In genomic region chr11:75840560-75840959, GRCh38 we compare ENCODE assay signal across 16 cellular contexts. TPM values are rescaled to one million over a fixed set of nuclear protein-coding genes. Genes with fewer than 3 reads are reported as not detected.
DNase-seq lines count a peak whose midpoint lies in the region; TF ChIP-seq lines count a peak whose summit lies in the region.
"Had no signal": no experiment of that assay in that cellular context is flagged by ENCODE, and none has a peak within 500 bp of the region (broad histone marks: within the 10 kb centered on the region; RNA-seq: fewer than 3 reads in every experiment).

No MANE protein-coding gene starts in this region.

- TF ChIP-seq CTCF in cardiac muscle cell (IDR thresholded peaks at IDR 0.05; ENCODE audit: low read depth, low read length) (no peak), chondrocyte (IDR thresholded peaks at IDR 0.05) (no peak)

- no peaks in the 10 kb centered on the region for H3K36me3 Mint-ChIP-seq in chondrocyte (ENCODE audit: low read depth)

- H3K27me3 ChIP-seq in cardiac muscle cell, result no peaks in the 10 kb centered on the region
- H3K27me3 ChIP-seq: BLaER1 treated with 17β-estradiol and CSF1 and Interleukin-3, amounts not matched to agents 10 nM and 100 nM had no signal

- H3K36me3 ChIP-seq in cardiac muscle cell, result no peaks in the 10 kb centered on the region

- H3K27me3 Mint-ChIP-seq in chondrocyte (ENCODE audit: low read depth), result no peaks in the 10 kb centered on the region
- H3K27me3 Mint-ChIP-seq: CD8-positive, alpha-beta memory T cell had no signal

- peaks cover 15% of the 10 kb centered on the region for H3K4me1 Mint-ChIP-seq in chondrocyte (ENCODE audit: low read depth)

- intact Hi-C loops in cardiac septum (cut with DNase I), result no loop called here

- H3K4me3 ChIP-seq in cardiac muscle cell, result no peak overlapping the region
- H3K4me3 ChIP-seq: BLaER1 treated with 17β-estradiol and CSF1 and Interleukin-3, amounts not matched to agents 10 nM and 100 nM had no signal

- H3K4me3 Mint-ChIP-seq in chondrocyte (ENCODE audit: unreplicated experiment), result no peak overlapping the region
- H3K4me3 Mint-ChIP-seq: CD8-positive, alpha-beta memory T cell had no signal

- peaks cover 30% of the 10 kb centered on the region for H3K4me1 ChIP-seq in cardiac muscle cell (ENCODE audit: low read depth)

- H3K9me3 Mint-ChIP-seq in chondrocyte (ENCODE audit: low read depth), result no peaks in the 10 kb centered on the region

- no peak for DNase-seq in cardiac muscle cell (ENCODE audit: low read depth in 1 of 2, low spot score in 1 of 2)
- no peak for DNase-seq in cardiac septum (ENCODE audit: low spot score)
- DNase-seq in chondrocyte (ENCODE audit: low spot score), result no peak
- peak; percentile 69 for DNase-seq in renal cortical epithelial cell (ENCODE audit: low read depth)
- DNase-seq in activated CD8-positive, alpha-beta memory T cell treated with anti-CD3 and anti-CD28 coated beads, Interleukin-2, amount 50 U/mL, for 48 hours, result no peak
- DNase-seq in SIG-M5 (lab: John Stamatoyannopoulos, UW), result no peak
- DNase-seq in caudate nucleus (lab: John Stamatoyannopoulos, UW), result no peak
- DNase-seq in activated effector memory CD4-positive, alpha-beta T cell treated with anti-CD3 and anti-CD28 coated beads, Interleukin-2, amount 50 U/mL, for 16 hours, result no peak
- DNase-seq: CD8-positive, alpha-beta memory T cell; DMS79 treated with DMSO at 0.1 percent for 48 hours; NCI-H1436; NCI-H2029; NCI-H2171; NCI-H446 treated with DMSO at 0.1 percent for 48 hours; NCI-H748 treated with DMSO at 0.1 percent for 48 hours had no signal

- H3K9me3 ChIP-seq in cardiac muscle cell (ENCODE audit: low read depth), result no peaks in the 10 kb centered on the region

- H3K27ac Mint-ChIP-seq in chondrocyte (ENCODE audit: unreplicated experiment), result peak overlapping the region; percentile 36

- H3K27ac ChIP-seq in cardiac muscle cell, result peak overlapping the region; percentile 37
- no peak overlapping the region for H3K27ac ChIP-seq in caudate nucleus (ENCODE audit: low read depth, low read length)
- H3K27ac ChIP-seq: BLaER1 treated with 17β-estradiol and CSF1 and Interleukin-3, amounts not matched to agents 10 nM and 100 nM had no signal

RNA-seq across cellular contexts. Expression of gene UVRAG, which starts 25.6 kb away (rescaled TPM):
- total RNA-seq in cardiac muscle cell, result 22.4 and 34.0 TPM in 2 replicates
- 21.6 and 33.3 TPM in 2 replicates for polyA plus RNA-seq in cardiac muscle cell
- 13.9 TPM for total RNA-seq in cardiac septum
- 15.7 to 32.5 TPM (median 16.9 TPM) in 3 replicates for total RNA-seq in chondrocyte
- 12.9 and 17.7 TPM in 2 replicates for total RNA-seq in renal cortical epithelial cell
